ENCODE assay signal across 14 cellular contexts in genomic region chr17:29581583-29582253, GRCh38. TPM values are rescaled to one million over a fixed set of nuclear protein-coding genes. Genes with fewer than 3 reads are reported as not detected.
DNase-seq lines count a peak whose midpoint lies in the region; ATAC-seq and TF ChIP-seq lines count a peak whose summit lies in the region.
"Had no signal": no experiment of that assay in that cellular context is flagged by ENCODE, and none has a peak within 500 bp of the region (broad histone marks: within the 10 kb centered on the region; RNA-seq: fewer than 3 reads in every experiment).

No MANE protein-coding gene starts in this region.

- no peak for TF ChIP-seq POLR2A in tibial nerve (IDR thresholded peaks at IDR 0.05)

- intact Hi-C loops in Right ventricle myocardium superior (cut with DNase I), result no loop called here

- TF ChIP-seq CTCF in right atrium auricular region (IDR thresholded peaks at IDR 0.05), result no peak
- TF ChIP-seq CTCF in tibial nerve (IDR thresholded peaks at IDR 0.05), result no peak

- H3K27me3 ChIP-seq in right atrium auricular region (no peaks in the 10 kb centered on the region), tibial nerve (no peaks in the 10 kb centered on the region)

- peak; percentile 40 for DNase-seq in Right ventricle myocardium superior
- DNase-seq in right atrium auricular region (ENCODE audit: low spot score), result no peak
- no peak for DNase-seq in tibial nerve (ENCODE audit: low spot score in 2 of 2)
- DNase-seq in dedifferentiated amniotic fluid mesenchymal stem cell (ENCODE audit: extremely low spot score), result no peak
- DNase-seq: activated CD4-positive, alpha-beta T cell treated with anti-CD3 and anti-CD28 coated beads, Interleukin-2, amount 10 ng/mL, durations not matched to agents 7 days and 5 days; activated naive CD4-positive, alpha-beta T cell treated with Interleukin-2 at 50 U/mL for 16 hours; AML-193; foreskin fibroblast; GF-D8; naive thymus-derived CD4-positive, alpha-beta T cell; small intestine; SW 1271 had no signal

- peaks cover 66% of the 10 kb centered on the region for H3K36me3 ChIP-seq in right atrium auricular region
- H3K36me3 ChIP-seq in tibial nerve, result peaks cover 3 to 58% (median 18%) of the 10 kb centered on the region in 3 donors

- 83 to 93% methylated on average over 3 to 17 of the region's 20 CpGs for WGBS in tibial nerve, 2 donors

- ATAC-seq in Right ventricle myocardium superior (ENCODE audit: poor library complexity), result no peak
- ATAC-seq in GM21515 (IDR thresholded peaks at IDR 0.05; ENCODE audit: unreplicated experiment), result no peak
- ATAC-seq: naive thymus-derived CD4-positive, alpha-beta T cell had no signal

- no peak for TF ChIP-seq EP300 in tibial nerve (IDR thresholded peaks at IDR 0.05)

- H3K4me3 ChIP-seq in right atrium auricular region, result no peak overlapping the region
- H3K4me3 ChIP-seq in tibial nerve, result no peak overlapping the region

- peaks cover 0 to 58% of the 10 kb centered on the region in 2 donors for H3K4me1 ChIP-seq in right atrium auricular region
- peaks cover 0 to 94% (median 43%) of the 10 kb centered on the region in 4 donors for H3K4me1 ChIP-seq in tibial nerve

- no peak overlapping the region for H3K27ac ChIP-seq in right atrium auricular region
- peak overlapping the region; percentile 99 for H3K27ac ChIP-seq in cingulate gyrus (ENCODE audit: low read depth, low read length)
- peak overlapping the region; percentile 49 to 95 (median 86) for H3K27ac ChIP-seq in tibial nerve

- H3K9me3 ChIP-seq in right atrium auricular region, result no peaks in the 10 kb centered on the region
- no peaks in the 10 kb centered on the region for H3K9me3 ChIP-seq in tibial nerve

RNA-seq across cellular contexts. Expression of gene GIT1, which starts 7.7 kb away (rescaled TPM):
- total RNA-seq in Right ventricle myocardium superior (28.5 TPM), right atrium auricular region (10 to 100 TPM; 26.7 to 48.1 TPM), tibial nerve (100 to 1,000 TPM in 1 of 4 donors, 10 to 100 TPM in 3; 51.3 to 100 (median 89.7) TPM)

RNA-seq across cellular contexts. Expression of gene ANKRD13B, which starts 11.2 kb away (rescaled TPM):
- total RNA-seq in Right ventricle myocardium superior, result 9.3 TPM
- total RNA-seq in right atrium auricular region, result 1 to 10 TPM; 6.6 to 8.3 TPM
- 10 to 100 TPM; 19.0 to 50.1 (median 26.4) TPM for total RNA-seq in tibial nerve

RNA-seq across cellular contexts. Expression of gene TP53I13, which starts 13.2 kb away (rescaled TPM):
- total RNA-seq in Right ventricle myocardium superior (39.2 TPM), right atrium auricular region (10 to 100 TPM; 48.8 to 67.0 TPM), tibial nerve (100 to 1,000 TPM; 119 to 188 (median 152) TPM)

RNA-seq across cellular contexts. Expression of gene ABHD15, which starts 14.9 kb away (rescaled TPM):
- total RNA-seq in Right ventricle myocardium superior (7.0 TPM), right atrium auricular region (1 to 10 TPM; 9.0 to 9.5 TPM), tibial nerve (10 to 100 TPM; 25.7 to 32.7 (median 30.3) TPM)

RNA-seq across cellular contexts. Expression of gene CORO6, which starts 41.0 kb away (rescaled TPM):
- total RNA-seq in Right ventricle myocardium superior (83.6 TPM), right atrium auricular region (10 to 100 TPM; 65.0 to 87.6 TPM), tibial nerve (100 to 1,000 TPM in 2 of 4 donors, 10 to 100 TPM in 2; 34.5 to 139 (median 83.1) TPM)

Comparison
In these comparisons a context has a peak if more than half of its experiments do, and no peak if none do; other contexts are left out.
1. H3K27ac ChIP-seq: peak in cingulate gyrus (single experiment) and tibial nerve (4 of 4); none in right atrium auricular region (0 of 2).